In genomic region chr5:83404182-83404712, GRCh38 we compare ENCODE assay signal across 20 cellular contexts.
"Had no signal": no experiment of that assay in that cellular context is flagged by ENCODE, and none has a peak within 500 bp of the region (broad histone marks: within the 10 kb centered on the region; RNA-seq: fewer than 3 reads in every experiment).

No MANE protein-coding gene starts in this region.

- H3K36me3 Mint-ChIP-seq: activated naive CD8-positive, alpha-beta T cell treated with anti-CD3 and anti-CD28 coated beads for 36 hours; stimulated activated naive B cell treated with anti-CD40 and anti-IgM and Interleukin-4, amounts not matched to agents 10 μg/mL and 1 μg/mL and 100 μg/mL, for 72 hours had no signal

- H3K27ac ChIP-seq: colonic mucosa, epithelial cell of prostate, left lung, ovary, psoas muscle, sigmoid colon, thoracic aorta had no signal

- H3K4me1 Mint-ChIP-seq: activated naive CD8-positive, alpha-beta T cell treated with anti-CD3 and anti-CD28 coated beads for 36 hours; stimulated activated naive B cell treated with anti-CD40 and anti-IgM and Interleukin-4, amounts not matched to agents 10 μg/mL and 1 μg/mL and 100 μg/mL, for 72 hours had no signal

- H3K4me3 Mint-ChIP-seq: activated CD4-positive, alpha-beta T cell treated with anti-CD3 and anti-CD28 coated beads, Interleukin-2, amount 10 ng/mL, durations not matched to agents 24 days and 14 days; activated CD8-positive, alpha-beta T cell treated with anti-CD3 and anti-CD28 coated beads for 36 hours; activated naive CD8-positive, alpha-beta T cell treated with anti-CD3 and anti-CD28 coated beads for 36 hours; activated T-helper 17 cell treated with anti-CD3 and anti-CD28 coated beads, Interleukin-2, amount 50 U/mL, for 72 hours; endodermal cell; neural crest cell; stimulated activated naive B cell treated with anti-CD40 and anti-IgM and Interleukin-4, amounts not matched to agents 10 μg/mL and 1 μg/mL and 100 μg/mL, for 72 hours had no signal

- H3K27ac Mint-ChIP-seq: activated CD4-positive, alpha-beta T cell treated with anti-CD3 and anti-CD28 coated beads, Interleukin-2, amount 10 ng/mL, durations not matched to agents 24 days and 14 days; activated CD8-positive, alpha-beta T cell treated with anti-CD3 and anti-CD28 coated beads for 36 hours; activated naive CD8-positive, alpha-beta T cell treated with anti-CD3 and anti-CD28 coated beads for 36 hours; activated T-helper 17 cell treated with anti-CD3 and anti-CD28 coated beads, Interleukin-2, amount 50 U/mL, for 72 hours; endodermal cell; stimulated activated naive B cell treated with anti-CD40 and anti-IgM and Interleukin-4, amounts not matched to agents 10 μg/mL and 1 μg/mL and 100 μg/mL, for 72 hours had no signal

- H3K27me3 Mint-ChIP-seq: activated CD8-positive, alpha-beta T cell treated with anti-CD3 and anti-CD28 coated beads for 36 hours; activated naive CD8-positive, alpha-beta T cell treated with anti-CD3 and anti-CD28 coated beads for 36 hours; activated T-helper 17 cell treated with anti-CD3 and anti-CD28 coated beads, Interleukin-2, amount 50 U/mL, for 72 hours; stimulated activated naive B cell treated with anti-CD40 and anti-IgM and Interleukin-4, amounts not matched to agents 10 μg/mL and 1 μg/mL and 100 μg/mL, for 72 hours had no signal

- DNase-seq: activated CD4-positive, alpha-beta T cell treated with anti-CD3 and anti-CD28 coated beads, Interleukin-2, amount 10 ng/mL, durations not matched to agents 24 days and 14 days; activated CD8-positive, alpha-beta T cell treated with anti-CD3 and anti-CD28 coated beads for 36 hours; activated naive CD8-positive, alpha-beta T cell treated with anti-CD3 and anti-CD28 coated beads for 36 hours; activated T-cell treated with anti-CD3 and anti-CD28 coated beads, Interleukin-2, amount 50 U/mL, for 1 hour; amniotic stem cell; central memory CD4-positive, alpha-beta T cell; colonic mucosa; endodermal cell; foreskin melanocyte; kidney; left lung; ovary; psoas muscle; sigmoid colon; stimulated activated naive B cell treated with anti-CD40 and anti-IgM and Interleukin-4, amounts not matched to agents 10 μg/mL and 1 μg/mL and 100 μg/mL, for 72 hours; T1000 had no signal

- H3K36me3 ChIP-seq: colonic mucosa, left lung, ovary, sigmoid colon, thoracic aorta had no signal

- H3K27me3 ChIP-seq: colonic mucosa, left lung, ovary, sigmoid colon had no signal

- H3K9me3 ChIP-seq: colonic mucosa, left lung, ovary, psoas muscle, sigmoid colon had no signal

- ATAC-seq: activated CD8-positive, alpha-beta T cell treated with anti-CD3 and anti-CD28 coated beads for 36 hours; activated T-helper 17 cell treated with anti-CD3 and anti-CD28 coated beads, Interleukin-2, amount 50 U/mL, for 72 hours; left lung; psoas muscle; stimulated activated naive B cell treated with anti-CD40 and anti-IgM and Interleukin-4, amounts not matched to agents 10 μg/mL and 1 μg/mL and 100 μg/mL, for 72 hours had no signal

- H3K9me3 Mint-ChIP-seq: activated CD4-positive, alpha-beta T cell treated with anti-CD3 and anti-CD28 coated beads, Interleukin-2, amount 10 ng/mL, durations not matched to agents 24 days and 14 days; endodermal cell; neural crest cell; stimulated activated naive B cell treated with anti-CD40 and anti-IgM and Interleukin-4, amounts not matched to agents 10 μg/mL and 1 μg/mL and 100 μg/mL, for 72 hours had no signal

- H3K4me1 ChIP-seq: colonic mucosa, psoas muscle, sigmoid colon had no signal

- H3K4me3 ChIP-seq: colonic mucosa, left lung, ovary, psoas muscle, sigmoid colon, thoracic aorta had no signal
